In the genomic region with DNA sequence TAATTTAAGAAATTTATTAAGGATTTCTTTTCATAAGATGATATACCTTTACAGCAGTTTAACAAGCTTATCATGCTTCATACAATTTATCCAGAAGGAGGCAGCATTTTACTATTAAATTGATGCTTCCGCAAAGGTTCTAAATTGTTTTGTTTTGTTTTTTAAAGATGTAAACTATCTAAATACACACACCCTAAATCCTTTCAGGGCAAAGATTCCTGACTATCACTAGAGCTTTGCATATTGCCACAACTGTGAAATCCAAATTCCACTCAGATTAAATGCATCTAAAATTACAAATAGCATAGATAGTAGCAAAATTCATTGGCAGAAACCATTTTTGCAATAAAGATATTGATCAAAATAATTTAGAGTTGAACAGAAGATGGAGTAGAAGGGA, we compare ENCODE assay signal across 8 cellular contexts. TPM values are rescaled to one million over a fixed set of nuclear protein-coding genes. Genes with fewer than 3 reads are reported as not detected.
A peak's percentile ranks its signal among the peaks of the same experiment; 100 is the strongest.
DNase-seq lines count a peak whose midpoint lies in the region; ATAC-seq and TF ChIP-seq lines count a peak whose summit lies in the region.

No MANE protein-coding gene starts in this region.

- H3K9me3 ChIP-seq in mucosa of descending colon, result no peaks in the 10 kb centered on the region

- DNase-seq in AG09309 (ENCODE audit: low read depth) (peak; percentile 29), HS-5 (ENCODE audit: low read depth) (peak; percentile 30), kidney glomerular epithelial cell (lab: John Stamatoyannopoulos, UW) (peak; percentile 31), mucosa of descending colon (no peak)
- DNase-seq in central memory CD4-positive, alpha-beta T cell, result no peak

- ATAC-seq in mucosa of descending colon (no peak), HG02642 (IDR thresholded peaks at IDR 0.05; ENCODE audit: poor library complexity, unreplicated experiment) (no peak), GM19455 (IDR thresholded peaks at IDR 0.05; ENCODE audit: unreplicated experiment) (no peak)

- no peak overlapping the region for H3K27ac ChIP-seq in VCaP

- TF ChIP-seq CTCF in AG09309 (IDR thresholded peaks at IDR 0.05; ENCODE audit: control insufficient read depth, insufficient read depth, low read depth, low read length, missing control alignments), result peak; percentile 39
- peak; percentile 77 for TF ChIP-seq CTCF in VCaP (conservative IDR thresholded peaks at IDR 0.05)
- TF ChIP-seq CTCF in mucosa of descending colon (IDR thresholded peaks at IDR 0.05), result no peak

- no peaks in the 10 kb centered on the region for H3K4me1 ChIP-seq in mucosa of descending colon (ENCODE audit: low read depth)

- H3K36me3 ChIP-seq in mucosa of descending colon (ENCODE audit: low read depth), result no peaks in the 10 kb centered on the region

- intact Hi-C loops in mucosa of descending colon (cut with DNase I, micrococcal nuclease), result loop anchor here in 1 of 2 donors (10.0 kb wide), 1 partner anchor 290 kb away; no protein-coding TSS in a partner anchor

- H3K4me3 ChIP-seq in AG09309 (ENCODE audit: control insufficient read depth, low read depth, low read length) (no peak overlapping the region), mucosa of descending colon (no peak overlapping the region)

RNA-seq across cellular contexts. Expression of a gene that starts 44.5 kb away (rescaled TPM):
- total RNA-seq in mucosa of descending colon, result 100 to 1,000 TPM; 127 to 146 (median 133) TPM

Comparison
In these comparisons a context has a peak if more than half of its experiments do, and no peak if none do; other contexts are left out.
1. DNase-seq: peak in AG09309 (single experiment), HS-5 (single experiment) and kidney glomerular epithelial cell (single experiment); none in central memory CD4-positive, alpha-beta T cell (single experiment) and mucosa of descending colon (0 of 3).